In genomic region chr10:3806603-3807002, GRCh38 we compare ENCODE assay signal across 8 cellular contexts. TPM values are rescaled to one million over a fixed set of nuclear protein-coding genes. Genes with fewer than 3 reads are reported as not detected.
DNase-seq lines count a peak whose midpoint lies in the region; ATAC-seq lines count a peak whose summit lies in the region.

No MANE protein-coding gene starts in this region.

- H3K27ac Mint-ChIP-seq in stimulated activated naive CD8-positive, alpha-beta T cell treated with anti-CD3 and anti-CD28 coated beads, Interleukin-15, Interleukin-2, amounts not matched to agents 100 ng/mL and 50 ng/mL, for 24 hours: no peak overlapping the region
- H3K27ac Mint-ChIP-seq in activated CD8-positive, alpha-beta T cell treated with anti-CD3 and anti-CD28 coated beads, Interleukin-2, amount 10 ng/mL, durations not matched to agents 7 days and 5 days: peak overlapping the region; percentile 98

- CTCF ChIA-PET in activated CD8-positive, alpha-beta T cell treated with anti-CD3 and anti-CD28 coated beads, Interleukin-2, amount 10 ng/mL, durations not matched to agents 7 days and 5 days (lab: Charles Lee): interaction anchor here (3.5 kb wide), 1 partner anchor 22 kb away, joined by 19 read pairs; the partner anchor contains the start of gene KLF6

- H3K4me3 Mint-ChIP-seq in stimulated activated naive CD8-positive, alpha-beta T cell treated with anti-CD3 and anti-CD28 coated beads, Interleukin-15, Interleukin-2, amounts not matched to agents 100 ng/mL and 50 ng/mL, for 24 hours: peak overlapping the region; percentile 64
- H3K4me3 Mint-ChIP-seq in activated CD8-positive, alpha-beta T cell treated with anti-CD3 and anti-CD28 coated beads, Interleukin-2, amount 10 ng/mL, durations not matched to agents 7 days and 5 days: peak overlapping the region; percentile 53

- H3K36me3 Mint-ChIP-seq in stimulated activated naive CD8-positive, alpha-beta T cell treated with anti-CD3 and anti-CD28 coated beads, Interleukin-15, Interleukin-2, amounts not matched to agents 100 ng/mL and 50 ng/mL, for 24 hours (ENCODE audit: low read depth): peaks cover 3% of the 10 kb centered on the region
- H3K36me3 Mint-ChIP-seq in activated CD8-positive, alpha-beta T cell treated with anti-CD3 and anti-CD28 coated beads, Interleukin-2, amount 10 ng/mL, durations not matched to agents 7 days and 5 days (ENCODE audit: low read depth): no peaks in the 10 kb centered on the region

- no peaks in the 10 kb centered on the region for H3K9me3 Mint-ChIP-seq in stimulated activated naive CD8-positive, alpha-beta T cell treated with anti-CD3 and anti-CD28 coated beads, Interleukin-15, Interleukin-2, amounts not matched to agents 100 ng/mL and 50 ng/mL, for 24 hours
- H3K9me3 Mint-ChIP-seq in activated CD8-positive, alpha-beta T cell treated with anti-CD3 and anti-CD28 coated beads, Interleukin-2, amount 10 ng/mL, durations not matched to agents 7 days and 5 days (ENCODE audit: insufficient read depth): no peaks in the 10 kb centered on the region

- H3K4me3 ChIP-seq in H7 (ENCODE audit: insufficient read depth, low read depth, low read length): no peak overlapping the region

- no peak for ATAC-seq in stimulated activated naive CD8-positive, alpha-beta T cell treated with anti-CD3 and anti-CD28 coated beads, Interleukin-15, Interleukin-2, amounts not matched to agents 100 U/mL and 50 U/mL, for 24 hours
- ATAC-seq in activated CD8-positive, alpha-beta T cell treated with anti-CD3 and anti-CD28 coated beads, Interleukin-2, amount 10 ng/mL, durations not matched to agents 7 days and 5 days: no peak
- ATAC-seq in HG02571 (IDR thresholded peaks at IDR 0.05; ENCODE audit: unreplicated experiment) (no peak), GM18502 (IDR thresholded peaks at IDR 0.05; ENCODE audit: poor library complexity, unreplicated experiment) (no peak)

- POLR2A ChIA-PET in activated CD8-positive, alpha-beta T cell treated with anti-CD3 and anti-CD28 coated beads, Interleukin-2, amount 10 ng/mL, durations not matched to agents 7 days and 5 days (lab: Charles Lee): interaction anchor here (0.7 to 13.1 kb wide), 8 partner anchors 14 to 166 kb away, joined by 3 to 658 read pairs (median 6); partner anchors contain the start of gene KLF6

- no peaks in the 10 kb centered on the region for H3K27me3 ChIP-seq in H7 (ENCODE audit: control insufficient read depth, insufficient read depth, low read length)

- no peak for DNase-seq in stimulated activated naive CD8-positive, alpha-beta T cell treated with anti-CD3 and anti-CD28 coated beads, Interleukin-15, Interleukin-2, amounts not matched to agents 100 U/mL and 50 U/mL, for 24 hours
- DNase-seq in activated CD8-positive, alpha-beta T cell treated with anti-CD3 and anti-CD28 coated beads, Interleukin-2, amount 10 ng/mL, durations not matched to agents 7 days and 5 days: no peak
- peak; percentile 98 for DNase-seq in kidney tubule cell (ENCODE audit: low spot score)
- DNase-seq in H7: no peak
- DNase-seq in NCI-H2227 (lab: John Stamatoyannopoulos, UW; ENCODE audit: unreplicated experiment): no peak

- H3K27me3 Mint-ChIP-seq in stimulated activated naive CD8-positive, alpha-beta T cell treated with anti-CD3 and anti-CD28 coated beads, Interleukin-15, Interleukin-2, amounts not matched to agents 100 ng/mL and 50 ng/mL, for 24 hours: no peaks in the 10 kb centered on the region
- no peaks in the 10 kb centered on the region for H3K27me3 Mint-ChIP-seq in activated CD8-positive, alpha-beta T cell treated with anti-CD3 and anti-CD28 coated beads, Interleukin-2, amount 10 ng/mL, durations not matched to agents 7 days and 5 days (ENCODE audit: low read depth)

- no peaks in the 10 kb centered on the region for H3K4me1 Mint-ChIP-seq in stimulated activated naive CD8-positive, alpha-beta T cell treated with anti-CD3 and anti-CD28 coated beads, Interleukin-15, Interleukin-2, amounts not matched to agents 100 ng/mL and 50 ng/mL, for 24 hours (ENCODE audit: low read depth)
- H3K4me1 Mint-ChIP-seq in activated CD8-positive, alpha-beta T cell treated with anti-CD3 and anti-CD28 coated beads, Interleukin-2, amount 10 ng/mL, durations not matched to agents 7 days and 5 days (ENCODE audit: low read depth): peaks cover 62% of the 10 kb centered on the region

- H3K36me3 ChIP-seq in H7 (replicated peaks; ENCODE audit: control insufficient read depth, insufficient read depth, low read length): no peaks in the 10 kb centered on the region

RNA-seq across cellular contexts. Expression of gene KLF6, which starts 21.6 kb away (rescaled TPM):
- total RNA-seq in activated CD8-positive, alpha-beta T cell treated with anti-CD3 and anti-CD28 coated beads, Interleukin-2, amount 10 ng/mL, durations not matched to agents 7 days and 5 days: 100 to 1,000 TPM; 208 to 215 TPM
- total RNA-seq in H7 (2014; rRNA removed; shearing (Covaris generic)): 7.6 and 9.8 TPM in 2 replicates

Comparison
In these comparisons a context has a peak if more than half of its experiments do, and no peak if none do; other contexts are left out.
1. RNA of gene KLF6, which starts 21.6 kb away (total RNA-seq): 208 to 215 TPM in activated CD8-positive, alpha-beta T cell treated with anti-CD3 and anti-CD28 coated beads, Interleukin-2, amount 10 ng/mL, durations not matched to agents 7 days and 5 days; 7.6 to 9.8 TPM in H7; every median in the first group is over 10 times any median in the second.